8 cellular contexts compared by ENCODE assay signal in the genomic region with DNA sequence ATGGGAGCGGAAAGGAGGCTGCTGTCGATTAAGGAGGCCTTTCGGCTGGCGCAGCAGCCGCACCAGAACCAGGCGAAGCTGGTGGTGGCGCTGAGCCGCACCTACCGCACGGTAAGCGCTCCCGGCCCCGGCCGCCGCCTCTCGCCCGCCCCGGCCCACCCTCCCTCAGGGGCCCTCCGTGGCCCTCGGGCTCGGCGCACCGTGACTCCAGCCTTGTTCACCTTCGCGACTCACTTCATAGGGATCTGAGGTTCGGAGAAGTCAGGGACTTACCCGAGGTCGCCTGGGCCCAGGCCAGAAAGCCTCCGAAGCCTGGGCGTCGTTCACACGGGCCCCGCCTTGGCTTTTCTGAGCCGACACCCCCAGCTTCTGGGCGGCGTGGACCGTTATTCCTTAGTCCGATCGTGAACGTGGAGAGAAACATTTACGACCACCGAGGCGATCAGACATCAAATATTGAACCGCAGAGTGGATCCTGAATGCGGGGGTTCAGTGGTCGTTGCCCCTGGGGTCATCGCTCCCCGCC. TPM values are rescaled to one million over a fixed set of nuclear protein-coding genes. Genes with fewer than 3 reads are reported as not detected.
DNase-seq lines count a peak whose midpoint lies in the region; ATAC-seq, FAIRE-seq and TF ChIP-seq lines count a peak whose summit lies in the region.

No MANE protein-coding gene starts in this region.

- intact Hi-C loops in colonic mucosa (cut with DNase I), result loop anchor here (5.0 to 10.0 kb wide), 2 partner anchors 211 to 564 kb away; a partner anchor contains a TSS

- no peak for TF ChIP-seq POLR2A in GM12892 (IDR thresholded peaks at IDR 0.05; ENCODE audit: low read depth, low read length)

- H3K36me3 ChIP-seq in colonic mucosa, result no peaks in the 10 kb centered on the region
- no peaks in the 10 kb centered on the region for H3K36me3 ChIP-seq in mucosa of stomach (ENCODE audit: control insufficient read depth, insufficient read depth, low read length)

- no peak for FAIRE-seq in GM12892 (lab: Jason Lieb, UNC)

- H3K9ac ChIP-seq in colonic mucosa (ENCODE audit: low read depth in 2 of 2, low read length in 2 of 2), result peak overlapping the region; percentile 14 to 40
- peak overlapping the region; percentile 41 for H3K9ac ChIP-seq in mucosa of stomach (ENCODE audit: low read length)

- peak; percentile 56 for DNase-seq in activated CD4-positive, alpha-beta T cell treated with anti-CD3 and anti-CD28 coated beads for 48 hours
- no peak for DNase-seq in activated CD4-positive, alpha-beta T cell treated with anti-CD3 and anti-CD28 coated beads for 1 hour
- DNase-seq in NCI-H2227 treated with DMSO at 0.1 percent for 48 hours (lab: John Stamatoyannopoulos, UW) (peak; percentile 19), colonic mucosa (peak; percentile 41), GM10266 (ENCODE audit: extremely low spot score) (no peak), GM12892 (ENCODE audit: insufficient read length) (no peak)

- H3K9me3 ChIP-seq in colonic mucosa, result no peaks in the 10 kb centered on the region
- H3K9me3 ChIP-seq in mucosa of stomach (ENCODE audit: control insufficient read depth, low read length), result no peaks in the 10 kb centered on the region

- H3K4me1 ChIP-seq in colonic mucosa (peaks cover 30% of the 10 kb centered on the region), mucosa of stomach (ENCODE audit: control insufficient read depth, insufficient read depth, low read length) (peaks cover 6% of the 10 kb centered on the region)

- TF ChIP-seq CTCF in colonic mucosa (IDR thresholded peaks at IDR 0.05), result no peak
- no peak for TF ChIP-seq CTCF in GM10266 (IDR thresholded peaks at IDR 0.05; ENCODE audit: control insufficient read depth, insufficient read depth, low read depth, missing control alignments)

- H3K27me3 ChIP-seq in colonic mucosa (no peaks in the 10 kb centered on the region), mucosa of stomach (ENCODE audit: control insufficient read depth, insufficient read depth, low read length) (no peaks in the 10 kb centered on the region)

- ATAC-seq in HG02588 (IDR thresholded peaks at IDR 0.05; ENCODE audit: unreplicated experiment), result peak; percentile 28

- H3K27ac ChIP-seq in colonic mucosa, result no peak overlapping the region

- H3K4me3 ChIP-seq in colonic mucosa (peak overlapping the region; percentile 95), mucosa of stomach (ENCODE audit: low read length) (peak overlapping the region; percentile 32)

RNA-seq across cellular contexts. Expression of a gene that starts 0.4 kb away (rescaled TPM):
- total RNA-seq in colonic mucosa, result 10 to 100 TPM; 10.7 to 38.8 TPM
- polyA plus RNA-seq in GM12892 (2012; ENCODE audit: missing spikeins), result 23.6 TPM

RNA-seq across cellular contexts. Expression of a gene that starts 0.6 kb away (rescaled TPM):
- 10 to 100 TPM; 20.4 to 34.0 TPM for total RNA-seq in colonic mucosa
- polyA plus RNA-seq in GM12892 (2012; ENCODE audit: missing spikeins), result 24.0 TPM

RNA-seq across cellular contexts. Expression of a gene that starts 29.7 kb away (rescaled TPM):
- total RNA-seq in colonic mucosa, result under 1 TPM; 0.19 to 0.94 TPM
- polyA plus RNA-seq in GM12892 (2012; ENCODE audit: missing spikeins), result not detected

Comparison
In these comparisons a context has a peak if more than half of its experiments do, and no peak if none do; other contexts are left out.
1. DNase-seq: peak in activated CD4-positive, alpha-beta T cell treated with anti-CD3 and anti-CD28 coated beads for 48 hours (single experiment), NCI-H2227 treated with DMSO at 0.1 percent for 48 hours (single experiment) and colonic mucosa (single experiment); none in activated CD4-positive, alpha-beta T cell treated with anti-CD3 and anti-CD28 coated beads for 1 hour (single experiment), GM10266 (single experiment) and GM12892 (single experiment).